In the genomic region with DNA sequence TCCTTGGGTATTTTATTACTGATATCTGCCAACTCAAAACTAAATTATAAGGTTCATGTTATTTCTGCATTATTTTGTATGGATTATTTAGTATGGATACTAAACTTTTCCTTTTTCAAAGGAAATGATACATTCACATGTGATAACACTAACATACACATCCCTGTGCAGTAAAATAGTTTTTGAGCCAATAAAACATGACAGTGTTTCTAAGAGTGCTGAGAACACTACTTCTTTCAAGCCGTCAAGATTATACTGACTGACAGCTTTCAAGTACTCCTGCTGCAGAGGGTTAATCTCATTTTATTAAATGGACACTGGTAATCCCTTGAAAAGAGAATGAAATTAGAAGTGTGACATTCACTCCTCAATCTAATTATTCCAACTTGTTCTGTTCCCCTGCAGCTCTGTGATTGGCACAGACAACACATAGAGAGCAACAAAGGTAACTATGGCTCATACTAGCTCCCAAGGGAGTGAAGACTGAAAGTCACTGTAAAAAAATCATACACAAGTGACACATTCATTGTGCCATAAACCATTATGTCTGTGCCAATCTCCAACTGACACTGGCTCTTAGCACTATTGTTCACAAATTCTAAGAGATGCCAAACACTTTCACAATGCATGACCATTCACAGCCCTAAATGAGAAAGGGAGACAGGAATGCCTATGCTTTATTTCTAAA, we compare ENCODE assay signal across 14 cellular contexts.
A peak's percentile ranks its signal among the peaks of the same experiment; 100 is the strongest.
DNase-seq lines count a peak whose midpoint lies in the region; ATAC-seq and TF ChIP-seq lines count a peak whose summit lies in the region.
"Had no signal": no experiment of that assay in that cellular context is flagged by ENCODE, and none has a peak within 500 bp of the region (broad histone marks: within the 10 kb centered on the region; RNA-seq: fewer than 3 reads in every experiment).

No MANE protein-coding gene starts in this region.

- DNase-seq in CD4-positive, CD25-positive, alpha-beta regulatory T cell, result no peak
- DNase-seq in middle frontal gyrus (ENCODE audit: extremely low spot score, low spot score) (peak; percentile 38), ascending aorta (ENCODE audit: low spot score in 2 of 2) (no peak)
- no peak for DNase-seq in stimulated activated CD4-positive, alpha-beta T cell treated with anti-CD3 and anti-CD28 coated beads, Interleukin-2, amount 100 ng/mL, for 48 hours
- DNase-seq in stimulated activated naive CD4-positive, alpha-beta T cell (lab: John Stamatoyannopoulos, UW), result no peak
- DNase-seq: COR-L47, Kasumi-1, OCI-M1 had no signal

- no peaks in the 10 kb centered on the region for H3K9me3 ChIP-seq in CD4-positive, CD25-positive, alpha-beta regulatory T cell (ENCODE audit: control insufficient read depth in 2 of 2, low read length in 2 of 2)
- H3K9me3 ChIP-seq in HUES48 (ENCODE audit: control insufficient read depth, insufficient read depth, low read length), result no peaks in the 10 kb centered on the region
- H3K9me3 ChIP-seq in ascending aorta, result no peaks in the 10 kb centered on the region

- H3K36me3 Mint-ChIP-seq in CD4-positive, CD25-positive, alpha-beta regulatory T cell, result peaks cover 10% of the 10 kb centered on the region
- H3K36me3 Mint-ChIP-seq in brain, result peaks cover 21% of the 10 kb centered on the region

- no peaks in the 10 kb centered on the region for H3K9me3 Mint-ChIP-seq in CD4-positive, CD25-positive, alpha-beta regulatory T cell
- no peaks in the 10 kb centered on the region for H3K9me3 Mint-ChIP-seq in brain
- H3K9me3 Mint-ChIP-seq: activated T-helper 17 cell treated with anti-CD3 and anti-CD28 coated beads, Interleukin-2, amount 50 U/mL, for 72 hours; neural crest cell; type B pancreatic cell had no signal

- peaks cover 21% of the 10 kb centered on the region for H3K36me3 ChIP-seq in CD4-positive, CD25-positive, alpha-beta regulatory T cell (ENCODE audit: control insufficient read depth, insufficient read depth, low read length)
- H3K36me3 ChIP-seq in HUES48 (ENCODE audit: control insufficient read depth, insufficient read depth, low read length) (peaks cover 16% of the 10 kb centered on the region), ascending aorta (peaks cover 5 to 10% of the 10 kb centered on the region in 2 donors)

- H3K4me1 ChIP-seq in CD4-positive, CD25-positive, alpha-beta regulatory T cell (ENCODE audit: control insufficient read depth, insufficient read depth, low read length, poor library complexity, severe bottlenecking), result peaks cover 17% of the 10 kb centered on the region
- H3K4me1 ChIP-seq in HUES48 (ENCODE audit: control insufficient read depth, insufficient read depth, low read length), result peaks cover 92% of the 10 kb centered on the region
- peaks cover 0 to 11% of the 10 kb centered on the region in 2 donors for H3K4me1 ChIP-seq in ascending aorta

- H3K4me3 ChIP-seq in CD4-positive, CD25-positive, alpha-beta regulatory T cell (ENCODE audit: low read depth, low read length), result no peak overlapping the region
- H3K4me3 ChIP-seq in HUES48 (ENCODE audit: low read depth, low read length) (no peak overlapping the region), ascending aorta (no peak overlapping the region)

- no peaks in the 10 kb centered on the region for H3K27me3 ChIP-seq in CD4-positive, CD25-positive, alpha-beta regulatory T cell (ENCODE audit: control insufficient read depth, insufficient read depth, low read length)
- H3K27me3 ChIP-seq in HUES48 (ENCODE audit: control insufficient read depth, insufficient read depth, low read length), result no peaks in the 10 kb centered on the region
- H3K27me3 ChIP-seq in ascending aorta, result no peaks in the 10 kb centered on the region

- TF ChIP-seq CTCF in brain (conservative IDR thresholded peaks at IDR 0.05) (no peak), ascending aorta (IDR thresholded peaks at IDR 0.05) (no peak)

- ATAC-seq in CD4-positive, CD25-positive, alpha-beta regulatory T cell (ENCODE audit: low read depth in 2 of 2), result no peak
- ATAC-seq in GM19351 (IDR thresholded peaks at IDR 0.05; ENCODE audit: unreplicated experiment), result no peak
- ATAC-seq: activated T-helper 17 cell treated with anti-CD3 and anti-CD28 coated beads, Interleukin-2, amount 50 U/mL, for 72 hours had no signal

- H3K27ac Mint-ChIP-seq in CD4-positive, CD25-positive, alpha-beta regulatory T cell, result peak overlapping the region in 2 of 3 donors; percentile 13 to 42
- peak overlapping the region in 3 of 5 experiments; percentile 32 to 81 (median 53) for H3K27ac Mint-ChIP-seq in brain
- H3K27ac Mint-ChIP-seq: activated T-helper 17 cell treated with anti-CD3 and anti-CD28 coated beads, Interleukin-2, amount 50 U/mL, for 72 hours had no signal

- H3K4me3 Mint-ChIP-seq in CD4-positive, CD25-positive, alpha-beta regulatory T cell, result no peak overlapping the region
- peak overlapping the region in 1 of 5 experiments; percentile 46 for H3K4me3 Mint-ChIP-seq in brain
- H3K4me3 Mint-ChIP-seq: activated T-helper 17 cell treated with anti-CD3 and anti-CD28 coated beads, Interleukin-2, amount 50 U/mL, for 72 hours; neural crest cell; type B pancreatic cell had no signal

- H3K4me1 Mint-ChIP-seq in CD4-positive, CD25-positive, alpha-beta regulatory T cell, result peaks cover 19 to 80% (median 65%) of the 10 kb centered on the region in 4 donors
- H3K4me1 Mint-ChIP-seq in brain, result peaks cover 92% of the 10 kb centered on the region

- no peak overlapping the region for H3K9ac ChIP-seq in HUES48 (ENCODE audit: low read depth, low read length)

- H3K27ac ChIP-seq in CD4-positive, CD25-positive, alpha-beta regulatory T cell (ENCODE audit: insufficient read depth, low read length, poor library complexity, severe bottlenecking), result no peak overlapping the region
- H3K27ac ChIP-seq in HUES48 (ENCODE audit: low read depth, low read length), result peak overlapping the region; percentile 31
- H3K27ac ChIP-seq in ascending aorta, result no peak overlapping the region

- H3K27me3 Mint-ChIP-seq in CD4-positive, CD25-positive, alpha-beta regulatory T cell, result no peaks in the 10 kb centered on the region
- H3K27me3 Mint-ChIP-seq in brain, result no peaks in the 10 kb centered on the region
- H3K27me3 Mint-ChIP-seq: activated T-helper 17 cell treated with anti-CD3 and anti-CD28 coated beads, Interleukin-2, amount 50 U/mL, for 72 hours; type B pancreatic cell had no signal

- intact Hi-C loops in ascending aorta (cut with DNase I), result no loop called here
